In the genomic region with DNA sequence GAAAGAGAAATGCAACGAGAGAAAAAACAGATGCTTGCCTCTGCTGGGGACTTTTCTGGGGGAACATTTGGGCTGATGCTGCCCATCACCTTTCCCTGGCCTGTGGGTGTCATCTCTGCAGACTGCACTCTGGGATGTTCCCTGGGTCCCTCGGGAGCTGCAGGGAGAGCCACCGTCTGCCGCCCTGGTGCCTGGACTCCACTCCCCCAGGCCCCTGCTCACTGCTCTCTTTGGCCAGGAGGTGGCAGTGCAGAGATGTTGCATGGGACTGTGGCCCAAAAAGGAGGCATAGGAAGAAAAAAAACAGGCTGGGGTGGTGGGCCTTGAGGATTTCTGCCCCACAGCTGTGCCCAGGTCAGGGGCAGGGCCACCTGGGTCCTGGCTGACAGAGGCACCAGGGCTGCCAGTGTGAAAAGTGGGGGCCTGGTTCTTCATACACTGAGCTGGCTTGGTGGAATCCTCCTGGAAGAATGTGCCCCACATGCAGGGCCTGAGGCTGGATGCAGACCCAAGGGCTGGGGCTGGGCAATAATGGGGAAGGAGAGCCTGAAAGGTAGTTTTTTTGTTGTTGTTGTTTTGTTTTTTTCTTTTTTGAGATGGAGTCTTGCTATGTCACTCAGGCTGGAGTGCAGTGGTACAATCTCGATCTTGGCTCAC, we compare ENCODE assay signal across 8 cellular contexts.
DNase-seq lines count a peak whose midpoint lies in the region; ATAC-seq, FAIRE-seq and TF ChIP-seq lines count a peak whose summit lies in the region.

No MANE protein-coding gene starts in this region.

- no peaks in the 10 kb centered on the region for H3K4me1 Mint-ChIP-seq in CD8-positive, alpha-beta T cell (ENCODE audit: low read depth)
- H3K4me1 Mint-ChIP-seq in T-helper 17 cell (no peaks in the 10 kb centered on the region), neural crest cell (peaks cover 18% of the 10 kb centered on the region)

- POLR2A ChIA-PET in CD8-positive, alpha-beta T cell (lab: Charles Lee) = no interaction called here

- no peak overlapping the region for H3K4me3 Mint-ChIP-seq in CD8-positive, alpha-beta T cell
- peak overlapping the region; percentile 36 for H3K4me3 Mint-ChIP-seq in T-helper 17 cell
- no peak overlapping the region for H3K4me3 Mint-ChIP-seq in neural crest cell

- DNase-seq in CD8-positive, alpha-beta T cell = peak in 1 of 7 experiments; percentile 24
- DNase-seq in GM19239 (ENCODE audit: insufficient read length, low spot score) (peak; percentile 26), HS-27A (ENCODE audit: low read depth) (peak; percentile 3), T-helper 17 cell (no peak), epithelial cell of esophagus (ENCODE audit: low read depth) (peak; percentile 37), neural crest cell (ENCODE audit: low read depth, low spot score) (peak; percentile 74), dedifferentiated amniotic fluid mesenchymal stem cell (ENCODE audit: extremely low spot score) (no peak)
- no peak for DNase-seq in NK-92 treated with Interleukin-12 subunit alpha and Interleukin-12 subunit beta, amount 100 ng/mL, for 24 hours (lab: John Stamatoyannopoulos, UW)

- no peak overlapping the region for H3K27ac Mint-ChIP-seq in CD8-positive, alpha-beta T cell
- H3K27ac Mint-ChIP-seq in T-helper 17 cell (no peak overlapping the region), neural crest cell (ENCODE audit: unreplicated experiment) (peak overlapping the region; percentile 28)

- intact Hi-C loops in CD8-positive, alpha-beta T cell (cut with DNase I, micrococcal nuclease) = no loop called here

- CTCF ChIA-PET in CD8-positive, alpha-beta T cell (lab: Charles Lee) = no interaction called here

- no peak overlapping the region for H3K27ac ChIP-seq in CD8-positive, alpha-beta T cell (ENCODE audit: low read depth, low read length)

- H3K9me3 ChIP-seq in CD8-positive, alpha-beta T cell (ENCODE audit: low read length) = no peaks in the 10 kb centered on the region
- H3K9me3 ChIP-seq in T-helper 17 cell (ENCODE audit: control insufficient read depth, low read length, poor library complexity, severe bottlenecking) = no peaks in the 10 kb centered on the region

- H3K4me1 ChIP-seq in CD8-positive, alpha-beta T cell (ENCODE audit: insufficient read depth, low read length) = no peaks in the 10 kb centered on the region

- no peak for FAIRE-seq in GM19239 (lab: Jason Lieb, UNC)

- no peaks in the 10 kb centered on the region for H3K36me3 Mint-ChIP-seq in CD8-positive, alpha-beta T cell
- no peaks in the 10 kb centered on the region for H3K36me3 Mint-ChIP-seq in T-helper 17 cell (ENCODE audit: low read depth)
- no peaks in the 10 kb centered on the region for H3K36me3 Mint-ChIP-seq in neural crest cell (ENCODE audit: low read depth)

- TF ChIP-seq CTCF in CD8-positive, alpha-beta T cell (IDR thresholded peaks at IDR 0.05) = peak; percentile 27
- peak; percentile 76 for TF ChIP-seq CTCF in epithelial cell of esophagus (IDR thresholded peaks at IDR 0.05; ENCODE audit: insufficient read depth, low read depth, low read length, missing control alignments)
- peak; percentile 79 for TF ChIP-seq CTCF in neural crest cell (conservative IDR thresholded peaks at IDR 0.05)

- no peaks in the 10 kb centered on the region for H3K36me3 ChIP-seq in CD8-positive, alpha-beta T cell (ENCODE audit: insufficient read depth, low read length)

- H3K4me3 ChIP-seq in CD8-positive, alpha-beta T cell (ENCODE audit: low read depth, low read length) = no peak overlapping the region
- H3K4me3 ChIP-seq in epithelial cell of esophagus (ENCODE audit: low read length) = no peak overlapping the region

- H3K27me3 Mint-ChIP-seq in CD8-positive, alpha-beta T cell (ENCODE audit: low read depth) = no peaks in the 10 kb centered on the region
- H3K27me3 Mint-ChIP-seq in T-helper 17 cell (no peaks in the 10 kb centered on the region), neural crest cell (ENCODE audit: low read depth) (no peaks in the 10 kb centered on the region)

- ATAC-seq in CD8-positive, alpha-beta T cell = no peak
- no peak for ATAC-seq in T-helper 17 cell

- H3K27me3 ChIP-seq in CD8-positive, alpha-beta T cell (ENCODE audit: insufficient read depth, low read length) = no peaks in the 10 kb centered on the region

- no peaks in the 10 kb centered on the region for H3K9me3 Mint-ChIP-seq in CD8-positive, alpha-beta T cell
- H3K9me3 Mint-ChIP-seq in neural crest cell = no peaks in the 10 kb centered on the region

Comparison
In these comparisons a context has a peak if more than half of its experiments do, and no peak if none do; other contexts are left out.
1. DNase-seq: peak in GM19239 (single experiment), HS-27A (single experiment), epithelial cell of esophagus (single experiment) and neural crest cell (single experiment); none in T-helper 17 cell (0 of 3), dedifferentiated amniotic fluid mesenchymal stem cell (single experiment) and NK-92 treated with Interleukin-12 subunit alpha and Interleukin-12 subunit beta, amount 100 ng/mL, for 24 hours (single experiment).
2. CTCF ChIP-seq: peak in every context shown above with its lines; median percentile 79 in neural crest cell; 76 in epithelial cell of esophagus; 27 in CD8-positive, alpha-beta T cell.